Comparison of ENCODE assay signal across 34 cellular contexts in the genomic region with DNA sequence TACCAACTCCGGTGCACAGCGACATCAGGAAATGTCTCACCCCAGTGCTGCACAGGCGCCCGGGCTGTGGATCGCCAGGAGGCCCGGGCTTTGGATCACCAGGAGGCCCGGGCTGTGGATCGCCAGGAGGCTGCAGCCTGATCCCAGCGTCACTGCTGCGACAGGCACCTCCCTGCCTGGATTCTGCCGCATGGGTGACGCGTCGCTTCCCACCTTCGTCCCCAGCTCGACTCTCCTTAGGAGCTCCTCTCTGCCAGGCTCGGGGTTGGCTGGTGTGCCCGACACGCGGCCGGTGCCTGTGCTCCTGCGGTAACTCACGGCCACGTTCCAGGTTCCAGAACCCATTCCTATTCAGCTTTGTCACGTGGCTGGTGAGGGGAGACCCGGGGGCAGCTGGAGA.
"Had no signal": no experiment of that assay in that cellular context is flagged by ENCODE, and none has a peak within 500 bp of the region (broad histone marks: within the 10 kb centered on the region; RNA-seq: fewer than 3 reads in every experiment).

No MANE protein-coding gene starts in this region.

- H3K36me3 ChIP-seq: ascending aorta, breast epithelium, cardiac muscle cell had no signal

- H3K27ac ChIP-seq: ascending aorta, breast epithelium, cardiac muscle cell, coronary artery, dorsolateral prefrontal cortex had no signal

- H3K4me3 ChIP-seq: ascending aorta, breast epithelium, cardiac muscle cell, coronary artery, dorsolateral prefrontal cortex had no signal

- H3K9me3 Mint-ChIP-seq: activated CD4-positive, alpha-beta memory T cell treated with anti-CD3 and anti-CD28 coated beads for 36 hours; activated CD4-positive, alpha-beta T cell treated with anti-CD3 and anti-CD28 coated beads, Interleukin-2, amount 10 ng/mL, durations not matched to agents 24 days and 14 days; activated naive CD4-positive, alpha-beta T cell treated with anti-CD3 and anti-CD28 coated beads, Interleukin-2, amount 10 ng/mL, durations not matched to agents 7 days and 5 days; activated naive CD4-positive, alpha-beta T cell treated with anti-CD3 and anti-CD28 coated beads, Interleukin-2, amount 50 U/mL, for 72 hours; activated naive CD8-positive, alpha-beta T cell treated with anti-CD3 and anti-CD28 coated beads, Interleukin-2, amount 10 ng/mL, durations not matched to agents 7 days and 5 days; activated T-helper 1 cell treated with anti-CD3 and anti-CD28 coated beads, Interleukin-12 subunit alpha, Interleukin-12 subunit beta, Interleukin-2, Interleukin-4 antibody, amounts not matched to agents 30 ng/mL and 10 ng/mL and 1 ng/mL, durations not matched to agents 14 hours and 24 hours and 36 hours; activated T-helper 2 cell treated with anti-CD3 and anti-CD28 coated beads, Interferon-gamma antibody, Interleukin-2, Interleukin-4, amounts not matched to agents 10 μg/mL and 5 μg/mL and 100 μg/mL, durations not matched to agents 14 hours and 24 hours and 36 hours; dendritic cell treated with granulocyte-macrophage colony-stimulating factor and Interleukin-4, amounts not matched to agents 40 ng/mL and 50 ng/mL, for 4 days; endodermal cell; T-helper 2 cell treated with Interferon-gamma antibody and Interleukin-4, amounts not matched to agents 5 μg/mL and 100 μg/mL, for 36 hours had no signal

- H3K4me1 ChIP-seq: ascending aorta, breast epithelium had no signal

- ATAC-seq: activated CD4-positive, alpha-beta T cell treated with anti-CD3 and anti-CD28 coated beads for 36 hours; activated CD8-positive, alpha-beta memory T cell treated with anti-CD3 and anti-CD28 coated beads, Interleukin-2, amount 10 ng/mL, durations not matched to agents 7 days and 5 days; activated CD8-positive, alpha-beta T cell treated with anti-CD3 and anti-CD28 coated beads, Interleukin-2, amount 10 ng/mL, durations not matched to agents 7 days and 5 days; activated naive CD4-positive, alpha-beta T cell treated with anti-CD3 and anti-CD28 coated beads, Interleukin-2, amount 50 U/mL, for 72 hours; esophagus mucosa; T-helper 17 cell had no signal

- DNase-seq: activated CD4-positive, alpha-beta memory T cell treated with anti-CD3 and anti-CD28 coated beads for 36 hours; activated CD4-positive, alpha-beta T cell treated with anti-CD3 and anti-CD28 coated beads for 36 hours; activated CD4-positive, alpha-beta T cell treated with anti-CD3 and anti-CD28 coated beads, Interleukin-2, amount 10 ng/mL, durations not matched to agents 24 days and 14 days; activated CD4-positive, CD25-positive, alpha-beta regulatory T cell; activated CD4-positive, CD25-positive, alpha-beta regulatory T cell treated with anti-CD3 and anti-CD28 coated beads, Interleukin-2, amount 50 U/mL, for 72 hours; activated CD8-positive, alpha-beta memory T cell treated with anti-CD3 and anti-CD28 coated beads, Interleukin-2, amount 10 ng/mL, durations not matched to agents 7 days and 5 days; activated CD8-positive, alpha-beta memory T cell treated with anti-CD3 and anti-CD28 coated beads, Interleukin-2, amount 50 U/mL, for 4 hours; activated CD8-positive, alpha-beta T cell treated with anti-CD3 and anti-CD28 coated beads, Interleukin-2, amount 10 ng/mL, durations not matched to agents 7 days and 5 days; activated gamma-delta T cell; activated naive CD4-positive, alpha-beta T cell; activated naive CD4-positive, alpha-beta T cell treated with anti-CD3 and anti-CD28 coated beads, Interleukin-2, amount 10 ng/mL, durations not matched to agents 7 days and 5 days; activated naive CD8-positive, alpha-beta T cell treated with anti-CD3 and anti-CD28 coated beads, Interleukin-2, amount 10 ng/mL, durations not matched to agents 7 days and 5 days; activated T-cell treated with anti-CD3 and anti-CD28 coated beads, Interleukin-2, amount 50 U/mL, for 1 hour; activated T-cell treated with anti-CD3 and anti-CD28 coated beads, Interleukin-2, amount 50 U/mL, for 48 hours; central memory CD4-positive, alpha-beta T cell; cerebellar nuclear complex; effector memory CD4-positive, alpha-beta T cell; endodermal cell; foreskin fibroblast; T-helper 1 cell; T-helper 17 cell; T1000 had no signal

- H3K27me3 Mint-ChIP-seq: activated CD4-positive, alpha-beta memory T cell treated with anti-CD3 and anti-CD28 coated beads for 36 hours; activated CD4-positive, alpha-beta T cell treated with anti-CD3 and anti-CD28 coated beads for 36 hours; activated CD4-positive, alpha-beta T cell treated with anti-CD3 and anti-CD28 coated beads, Interleukin-2, amount 10 ng/mL, durations not matched to agents 24 days and 14 days had no signal

- H3K27me3 ChIP-seq: ascending aorta, dorsolateral prefrontal cortex had no signal

- H3K9me3 ChIP-seq: ascending aorta had no signal

- H3K27ac Mint-ChIP-seq: activated CD4-positive, alpha-beta memory T cell treated with anti-CD3 and anti-CD28 coated beads for 36 hours; activated CD4-positive, alpha-beta T cell treated with anti-CD3 and anti-CD28 coated beads for 36 hours; activated CD4-positive, alpha-beta T cell treated with anti-CD3 and anti-CD28 coated beads, Interleukin-2, amount 10 ng/mL, durations not matched to agents 24 days and 14 days; activated CD8-positive, alpha-beta memory T cell treated with anti-CD3 and anti-CD28 coated beads, Interleukin-2, amount 10 ng/mL, durations not matched to agents 7 days and 5 days; activated CD8-positive, alpha-beta T cell treated with anti-CD3 and anti-CD28 coated beads, Interleukin-2, amount 10 ng/mL, durations not matched to agents 7 days and 5 days; activated naive CD4-positive, alpha-beta T cell treated with anti-CD3 and anti-CD28 coated beads, Interleukin-2, amount 10 ng/mL, durations not matched to agents 7 days and 5 days; activated naive CD4-positive, alpha-beta T cell treated with anti-CD3 and anti-CD28 coated beads, Interleukin-2, amount 50 U/mL, for 72 hours; activated naive CD8-positive, alpha-beta T cell treated with anti-CD3 and anti-CD28 coated beads, Interleukin-2, amount 10 ng/mL, durations not matched to agents 7 days and 5 days; activated T-helper 1 cell treated with anti-CD3 and anti-CD28 coated beads, Interleukin-12 subunit alpha, Interleukin-12 subunit beta, Interleukin-2, Interleukin-4 antibody, amounts not matched to agents 30 ng/mL and 10 ng/mL and 1 ng/mL, durations not matched to agents 14 hours and 24 hours and 36 hours; activated T-helper 2 cell treated with anti-CD3 and anti-CD28 coated beads, Interferon-gamma antibody, Interleukin-2, Interleukin-4, amounts not matched to agents 10 μg/mL and 5 μg/mL and 100 μg/mL, durations not matched to agents 14 hours and 24 hours and 36 hours; dendritic cell treated with granulocyte-macrophage colony-stimulating factor and Interleukin-4, amounts not matched to agents 40 ng/mL and 50 ng/mL, for 4 days; endodermal cell; T-helper 17 cell; T-helper 2 cell treated with Interferon-gamma antibody and Interleukin-4, amounts not matched to agents 5 μg/mL and 100 μg/mL, for 36 hours had no signal

- H3K4me3 Mint-ChIP-seq: activated CD4-positive, alpha-beta memory T cell treated with anti-CD3 and anti-CD28 coated beads for 36 hours; activated CD4-positive, alpha-beta T cell treated with anti-CD3 and anti-CD28 coated beads for 36 hours; activated CD4-positive, alpha-beta T cell treated with anti-CD3 and anti-CD28 coated beads, Interleukin-2, amount 10 ng/mL, durations not matched to agents 24 days and 14 days; activated CD8-positive, alpha-beta memory T cell treated with anti-CD3 and anti-CD28 coated beads, Interleukin-2, amount 10 ng/mL, durations not matched to agents 7 days and 5 days; activated CD8-positive, alpha-beta T cell treated with anti-CD3 and anti-CD28 coated beads, Interleukin-2, amount 10 ng/mL, durations not matched to agents 7 days and 5 days; activated naive CD4-positive, alpha-beta T cell treated with anti-CD3 and anti-CD28 coated beads, Interleukin-2, amount 10 ng/mL, durations not matched to agents 7 days and 5 days; activated naive CD8-positive, alpha-beta T cell treated with anti-CD3 and anti-CD28 coated beads, Interleukin-2, amount 10 ng/mL, durations not matched to agents 7 days and 5 days; activated T-helper 1 cell treated with anti-CD3 and anti-CD28 coated beads, Interleukin-12 subunit alpha, Interleukin-12 subunit beta, Interleukin-2, Interleukin-4 antibody, amounts not matched to agents 30 ng/mL and 10 ng/mL and 1 ng/mL, durations not matched to agents 14 hours and 24 hours and 36 hours; brain; dendritic cell treated with granulocyte-macrophage colony-stimulating factor and Interleukin-4, amounts not matched to agents 40 ng/mL and 50 ng/mL, for 4 days; endodermal cell; T-helper 17 cell; T-helper 2 cell treated with Interferon-gamma antibody and Interleukin-4, amounts not matched to agents 5 μg/mL and 100 μg/mL, for 36 hours had no signal

- H3K4me1 Mint-ChIP-seq: activated CD4-positive, alpha-beta T cell treated with anti-CD3 and anti-CD28 coated beads for 36 hours; activated CD8-positive, alpha-beta memory T cell treated with anti-CD3 and anti-CD28 coated beads, Interleukin-2, amount 10 ng/mL, durations not matched to agents 7 days and 5 days; activated naive CD4-positive, alpha-beta T cell treated with anti-CD3 and anti-CD28 coated beads, Interleukin-2, amount 10 ng/mL, durations not matched to agents 7 days and 5 days; activated naive CD8-positive, alpha-beta T cell treated with anti-CD3 and anti-CD28 coated beads, Interleukin-2, amount 10 ng/mL, durations not matched to agents 7 days and 5 days; endodermal cell had no signal

- H3K36me3 Mint-ChIP-seq: activated CD4-positive, alpha-beta memory T cell treated with anti-CD3 and anti-CD28 coated beads for 36 hours; activated CD8-positive, alpha-beta memory T cell treated with anti-CD3 and anti-CD28 coated beads, Interleukin-2, amount 10 ng/mL, durations not matched to agents 7 days and 5 days; activated naive CD4-positive, alpha-beta T cell treated with anti-CD3 and anti-CD28 coated beads, Interleukin-2, amount 10 ng/mL, durations not matched to agents 7 days and 5 days; activated naive CD4-positive, alpha-beta T cell treated with anti-CD3 and anti-CD28 coated beads, Interleukin-2, amount 50 U/mL, for 72 hours; activated naive CD8-positive, alpha-beta T cell treated with anti-CD3 and anti-CD28 coated beads, Interleukin-2, amount 10 ng/mL, durations not matched to agents 7 days and 5 days had no signal
